ENCODE assay signal across 29 cellular contexts in genomic region chr20:11549172-11550117, GRCh38.
DNase-seq lines count a peak whose midpoint lies in the region; ATAC-seq, FAIRE-seq and TF ChIP-seq lines count a peak whose summit lies in the region.
"Had no signal": no experiment of that assay in that cellular context is flagged by ENCODE, and none has a peak within 500 bp of the region (broad histone marks: within the 10 kb centered on the region; RNA-seq: fewer than 3 reads in every experiment).

No MANE protein-coding gene starts in this region.

- no peaks in the 10 kb centered on the region for H3K9me3 ChIP-seq in pancreas
- H3K9me3 ChIP-seq: BLaER1, left lung, uterus had no signal

- no peak overlapping the region for H3K4me3 ChIP-seq in pancreas
- H3K4me3 ChIP-seq: BLaER1, coronary artery, left lung, uterus had no signal

- WGBS in pancreas, 2 donors: 12 to 14% methylated on average over 6 of the region's 6 CpGs

- no peak for FAIRE-seq in pancreas (lab: Jason Lieb, UNC)
- FAIRE-seq: G401.6 had no signal

- H3K27me3 ChIP-seq in pancreas: no peaks in the 10 kb centered on the region
- H3K27me3 ChIP-seq: BLaER1, left lung, uterus had no signal

- H3K4me1 ChIP-seq in pancreas: peaks cover 5 to 10% (median 7%) of the 10 kb centered on the region in 3 donors
- H3K4me1 ChIP-seq: BLaER1, left lung, uterus had no signal

- peak overlapping the region in 3 of 4 donors; percentile 2 to 31 (median 14) for H3K27ac ChIP-seq in pancreas
- H3K27ac ChIP-seq: BLaER1, coronary artery, epithelial cell of prostate, left lung, uterus had no signal

- ATAC-seq in SK-N-SH treated with all-trans-retinoic acid at 6 μM for 48 hours (peak; percentile 70), pancreas (peak; percentile 66 to 93 (median 80)), GM19467 (IDR thresholded peaks at IDR 0.05; ENCODE audit: unreplicated experiment) (no peak), HG02884 (IDR thresholded peaks at IDR 0.05; ENCODE audit: unreplicated experiment) (no peak), HG02973 (IDR thresholded peaks at IDR 0.05; ENCODE audit: unreplicated experiment) (no peak)
- ATAC-seq: activated naive CD8-positive, alpha-beta T cell treated with anti-CD3 and anti-CD28 coated beads, Interleukin-2, amount 50 U/mL, for 24 hours; left lung; sciatic nerve; stimulated activated naive CD8-positive, alpha-beta T cell treated with anti-CD3 and anti-CD28 coated beads, Interleukin-15, amount 100 ng/mL, for 72 hours had no signal

- intact Hi-C loops in pancreas (cut with DNase I): loop anchor here in 1 of 3 donors (10.0 kb wide), 1 partner anchor 995 kb away; no protein-coding TSS in a partner anchor

- DNase-seq in DMS79 (lab: John Stamatoyannopoulos, UW) (peak; percentile 14), NCI-H1436 treated with DMSO at 0.1 percent for 48 hours (lab: John Stamatoyannopoulos, UW) (peak; percentile 11), pancreas (peak in 1 of 6 donors; percentile 52)
- DNase-seq: activated CD4-positive, alpha-beta memory T cell treated with anti-CD3 and anti-CD28 coated beads, Interleukin-2, amount 10 ng/mL, durations not matched to agents 7 days and 5 days; activated CD4-positive, alpha-beta T cell treated with anti-CD3 and anti-CD28 coated beads for 1 hour; activated CD8-positive, alpha-beta memory T cell treated with anti-CD3 and anti-CD28 coated beads, Interleukin-2, amount 50 U/mL, for 4 hours; activated naive CD4-positive, alpha-beta T cell; activated naive CD8-positive, alpha-beta T cell treated with anti-CD3 and anti-CD28 coated beads, Interleukin-2, amount 50 U/mL, for 24 hours; caudate nucleus; effector CD8-positive, alpha-beta T cell; H9; immature natural killer cell; left lung; NCI-H2029 treated with DMSO at 0.1 percent for 48 hours; NCI-H510A; NK-92 treated with Interleukin-12 subunit alpha and Interleukin-12 subunit beta, amount 100 ng/mL, for 24 hours; posterior cingulate gyrus; stimulated activated CD8-positive, alpha-beta memory T cell treated with anti-CD3 and anti-CD28 coated beads, Interleukin-4, amount 100 ng/mL, for 48 hours; stimulated activated naive CD8-positive, alpha-beta T cell treated with anti-CD3 and anti-CD28 coated beads, Interleukin-15, amount 100 ng/mL, for 72 hours; uterus had no signal

- no peaks in the 10 kb centered on the region for H3K36me3 ChIP-seq in pancreas
- H3K36me3 ChIP-seq: BLaER1, left lung, uterus had no signal

- no peak for TF ChIP-seq CTCF in pancreas (IDR thresholded peaks at IDR 0.05)

TF ChIP-seq in SK-N-SH treated with all-trans-retinoic acid at 6 μM for 48 hours, 23 proteins besides CTCF, POLR2A, EP300 and RAD21:
- TF ChIP-seq ESRRG (CRISPR knock-in tag; IDR thresholded peaks at IDR 0.05): no peak
- TF ChIP-seq ZC3H10 (CRISPR knock-in tag; IDR thresholded peaks at IDR 0.05): peak; percentile 79
- peak; percentile 93 for TF ChIP-seq ISL1 (CRISPR knock-in tag; IDR thresholded peaks at IDR 0.05)
- no peak for TF ChIP-seq SNAI2 (CRISPR knock-in tag; IDR thresholded peaks at IDR 0.05)
- no peak for TF ChIP-seq PPARA (CRISPR knock-in tag; IDR thresholded peaks at IDR 0.05; ENCODE audit: borderline replicate concordance)

Comparison
In these comparisons a context has a peak if more than half of its experiments do, and no peak if none do; other contexts are left out.
1. ATAC-seq: peak in SK-N-SH treated with all-trans-retinoic acid at 6 μM for 48 hours (single experiment) and pancreas (4 of 4); none in GM19467 (single experiment), HG02884 (single experiment) and HG02973 (single experiment).